Comparison of ENCODE assay signal across 4 cellular contexts in genomic region chr7:131922948-131923347, GRCh38.
DNase-seq lines count a peak whose midpoint lies in the region; ATAC-seq, FAIRE-seq and TF ChIP-seq lines count a peak whose summit lies in the region.
"Not testable (repeated sequence)": the region's sequence is repeated elsewhere in the genome, so short reads cannot be mapped to it uniquely, and the experiment has no call there.

No MANE protein-coding gene starts in this region.

- not testable (repeated sequence) for H3K4me2 ChIP-seq in IMR-90 (ENCODE audit: low read depth, low read length); K562 (ENCODE audit: insufficient read depth, low read length); HepG2 (ENCODE audit: low read depth, low read length)

- not testable (repeated sequence) for H2BK15ac ChIP-seq in IMR-90 (ENCODE audit: low read depth, low read length)

- not testable (repeated sequence) for H2AFZ ChIP-seq in IMR-90 (replicated peaks; ENCODE audit: low read length, poor library complexity); K562 (ENCODE audit: low read depth, low read length); HepG2 (ENCODE audit: low read length)

- not testable (repeated sequence) for H4K5ac ChIP-seq in IMR-90 (ENCODE audit: low read depth, low read length)

- H3K4me3 ChIP-seq in IMR-90 (ENCODE audit: insufficient read depth, low read depth, low read length); K562; HepG2 (replicated peaks in 1 of 3; ENCODE audit: insufficient read depth in 1 of 3, low read depth in 2 of 3, low read length in 3 of 3): not testable (repeated sequence)

- H2BK120ac ChIP-seq in IMR-90 (ENCODE audit: low read depth, low read length): not testable (repeated sequence)

- H3K9me3 ChIP-seq in IMR-90 (ENCODE audit: control insufficient read depth, insufficient read depth, low read length); K562 (replicated peaks; ENCODE audit: control insufficient read depth, insufficient read depth, low read depth, low read length); HepG2 (ENCODE audit: low read length): not testable (repeated sequence)

- CTCF ChIA-PET in IMR-90 (lab: Yijun Ruan, JAX); K562 (lab: Yijun Ruan, JAX; ENCODE audit: low intra/inter-chr PET ratio); HepG2 (lab: Yijun Ruan, JAX; ENCODE audit: low intra/inter-chr PET ratio, low total read pairs): not testable (repeated sequence)

- not testable (repeated sequence) for TF ChIP-seq CTCF in IMR-90 (conservative IDR thresholded peaks at IDR 0.05; ENCODE audit: low read depth, low read length); K562 (IDR thresholded peaks at IDR 0.05 in 2 of 3, conservative IDR thresholded peaks at IDR 0.05 in 1 of 3; ENCODE audit: insufficient read depth in 2 of 3, low read depth in 1 of 3, low read length in 3 of 3); HepG2 (CRISPR knock-in tag; IDR thresholded peaks at IDR 0.05)

- not testable (repeated sequence) for H3K36me3 ChIP-seq in IMR-90 (ENCODE audit: control insufficient read depth, insufficient read depth, low read length); K562 (ENCODE audit: control insufficient read depth, insufficient read depth, low read length); HepG2 (replicated peaks in 1 of 2; ENCODE audit: control insufficient read depth in 1 of 2, insufficient read depth in 2 of 2, low read length in 2 of 2)

- H3K9ac ChIP-seq in IMR-90 (ENCODE audit: low read depth, low read length); K562 (ENCODE audit: insufficient read depth in 1 of 2, low read depth in 2 of 2, low read length in 2 of 2); HepG2 (ENCODE audit: insufficient read depth, low read depth, low read length): not testable (repeated sequence)

- not testable (repeated sequence) for H3K27ac ChIP-seq in IMR-90 (ENCODE audit: insufficient read depth, low read length); K562 (ENCODE audit: extremely low read depth, low read depth, low read length); HepG2 (ENCODE audit: extremely low read length, insufficient read depth, low read length)

- FAIRE-seq in K562 (lab: Jason Lieb, UNC); HepG2 (lab: Jason Lieb, UNC): not testable (repeated sequence)

- H3K4ac ChIP-seq in IMR-90 (ENCODE audit: low read depth, low read length): not testable (repeated sequence)

- not testable (repeated sequence) for ATAC-seq in IMR-90 (ENCODE audit: low read depth); K562; HepG2

- not testable (repeated sequence) for H2BK20ac ChIP-seq in IMR-90 (ENCODE audit: low read depth, low read length)

- TF ChIP-seq RAD21 in IMR-90 (IDR thresholded peaks at IDR 0.05; ENCODE audit: low read length); K562 (CRISPR knock-in tag; conservative IDR thresholded peaks at IDR 0.05 in 1 of 2, IDR thresholded peaks at IDR 0.05 in 1 of 2); HepG2 (CRISPR knock-in tag; IDR thresholded peaks at IDR 0.05): not testable (repeated sequence)

- not testable (repeated sequence) for H2AK9ac ChIP-seq in IMR-90 (replicated peaks; ENCODE audit: low read depth, low read length, poor library complexity)

- H3K23ac ChIP-seq in IMR-90 (ENCODE audit: low read depth, low read length): not testable (repeated sequence)

- not testable (repeated sequence) for H3K9me1 ChIP-seq in IMR-90 (ENCODE audit: insufficient read depth, low read length); K562 (ENCODE audit: control insufficient read depth, insufficient read depth, low read length)

- H3K27me3 ChIP-seq in IMR-90 (ENCODE audit: control insufficient read depth, insufficient read depth, low read length); HepG2 (ENCODE audit: control insufficient read depth in 1 of 2, insufficient read depth in 2 of 2, low read length in 2 of 2): not testable (repeated sequence)
- peaks cover 5 to 15% of the 10 kb centered on the region in 2 experiments; a peak in 2 of 5 replicates for H3K27me3 ChIP-seq in K562 (ENCODE audit: control insufficient read depth in 2 of 2, insufficient read depth in 2 of 2, low read length in 2 of 2)

- not testable (repeated sequence) for H2BK5ac ChIP-seq in IMR-90 (ENCODE audit: low read depth, low read length, poor library complexity, severe bottlenecking)

- not testable (repeated sequence) for H4K91ac ChIP-seq in IMR-90 (ENCODE audit: insufficient read depth, low read depth, low read length)

- not testable (repeated sequence) for TF ChIP-seq POLR2A in IMR-90 (IDR thresholded peaks at IDR 0.05; ENCODE audit: low read depth, low read length); K562 (conservative IDR thresholded peaks at IDR 0.05); HepG2 (IDR thresholded peaks at IDR 0.05; ENCODE audit: insufficient read depth in 1 of 2, low read depth in 2 of 2, low read length in 2 of 2)

- H3K79me1 ChIP-seq in IMR-90 (ENCODE audit: low read depth in 1 of 2, low read length in 2 of 2): not testable (repeated sequence)

- in situ Hi-C loops in IMR-90 (cut with MboI; ENCODE audit: low sequenced_read_pairs); K562 (cut with MboI); HepG2 (cut with HindIII; ENCODE audit: extremely low pct_ligation_motif_present, low pct_unique_long_range_greater_than_20kb): not testable (repeated sequence)

- not testable (repeated sequence) for H2AK5ac ChIP-seq in IMR-90 (ENCODE audit: low read depth, low read length)

- dilution Hi-C loops in IMR-90 (cut with HindIII; ENCODE audit: low sequenced_read_pairs, unreplicated experiment): not testable (repeated sequence)

- not testable (repeated sequence) for DNase-seq in IMR-90; K562 (ENCODE audit: extremely low read depth in 1 of 4, low spot score in 3 of 4); HepG2 (ENCODE audit: low spot score)
- DNase-seq in ecto neural progenitor cell (ENCODE audit: low spot score): peak; percentile 14

- POLR2A ChIA-PET in IMR-90 (lab: Charles Lee; ENCODE audit: unreplicated experiment); HepG2 (lab: Yijun Ruan, JAX): not testable (repeated sequence)
- POLR2A ChIA-PET in K562 (lab: Yijun Ruan, JAX): interaction anchor here (0.6 to 1.3 kb wide), 2 partner anchors 13 to 72 kb away, joined by 3 read pairs; no protein-coding TSS in a partner anchor

- H3K79me2 ChIP-seq in K562 (ENCODE audit: control insufficient read depth, insufficient read depth, low read length); HepG2 (ENCODE audit: insufficient read depth, low read length): not testable (repeated sequence)

- not testable (repeated sequence) for H3K14ac ChIP-seq in IMR-90 (replicated peaks; ENCODE audit: low read depth, low read length)

- BruUV-seq in IMR-90 (replicated peaks; lab: Mats Ljungman, UMichigan); K562 (replicated peaks; lab: Mats Ljungman, UMichigan); HepG2 (replicated peaks; lab: Mats Ljungman, UMichigan): not testable (repeated sequence)

- H4K8ac ChIP-seq in IMR-90 (ENCODE audit: low read depth in 2 of 2, low read length in 2 of 2): not testable (repeated sequence)

- H4K20me1 ChIP-seq in IMR-90 (ENCODE audit: insufficient read depth, low read length); K562 (replicated peaks; ENCODE audit: control insufficient read depth, insufficient read depth, low read length); HepG2 (ENCODE audit: insufficient read depth, low read length): not testable (repeated sequence)

- H3K4me1 ChIP-seq in IMR-90 (ENCODE audit: control insufficient read depth, insufficient read depth, low read length); K562 (replicated peaks in 1 of 2; ENCODE audit: control insufficient read depth in 2 of 2, insufficient read depth in 2 of 2, low read length in 2 of 2); HepG2 (ENCODE audit: insufficient read depth, low read length): not testable (repeated sequence)

- not testable (repeated sequence) for H3K56ac ChIP-seq in IMR-90 (ENCODE audit: extremely low read depth, insufficient read depth, low read length)

- 84% methylated on average over 6 of the region's 10 CpGs; no CpG with 5 or more reads in 1 of the 2 experiments for WGBS in IMR-90 (ENCODE audit: extremely low coverage in 2 of 2, insufficient read length in 1 of 2), 2 experiments
- 3% methylated on average over 9 of the region's 10 CpGs for WGBS in K562 (ENCODE audit: insufficient coverage, low coverage, missing lambda C conversion rate)
- 51% methylated on average over 10 of the region's 10 CpGs for WGBS in HepG2 (ENCODE audit: low lambda C conversion rate)

- not testable (repeated sequence) for TF ChIP-seq EP300 in K562 (IDR thresholded peaks at IDR 0.05; ENCODE audit: low read length); HepG2 (IDR thresholded peaks at IDR 0.05; ENCODE audit: low read depth in 2 of 2, low read length in 2 of 2); HepG2 (CRISPR knock-in tag; IDR thresholded peaks at IDR 0.05; ENCODE audit: borderline replicate concordance)

- not testable (repeated sequence) for H3K18ac ChIP-seq in IMR-90 (ENCODE audit: low read depth, low read length)

- intact Hi-C loops in IMR-90 (cut with micrococcal nuclease); K562 (cut with micrococcal nuclease); HepG2 (cut with micrococcal nuclease; ENCODE audit: unreplicated experiment): not testable (repeated sequence)

TF ChIP-seq in IMR-90, 13 proteins besides CTCF, POLR2A, EP300 and RAD21:
- 0 out of 2 replicates have a peak, but pooled peaks have one; percentile 10 for TF ChIP-seq CEBPB (IDR thresholded peaks at IDR 0.05; ENCODE audit: low read depth, low read length)

TF ChIP-seq in K562, 482 proteins besides CTCF, POLR2A, EP300 and RAD21 (continues in another document):
- peak; percentile 35; the same call in 1 of the 2 replicates for TF ChIP-seq CEBPB (tag; IDR thresholded peaks at IDR 0.05)

TF ChIP-seq in HepG2, 621 proteins besides CTCF, POLR2A, EP300 and RAD21:
- TF ChIP-seq ATF7 (IDR thresholded peaks at IDR 0.05): peak; percentile 58; the same call in 1 of the 2 replicates
- TF ChIP-seq ATF7 (CRISPR knock-in tag; IDR thresholded peaks at IDR 0.05): not testable (repeated sequence)
TF ChIP-seq in HepG2: peak in this region for 1; not testable (repeated sequence) for 620.
